ENCODE assay signal across 2 cellular contexts in genomic region chr19:14462401-14462800, GRCh38. TPM values are rescaled to one million over a fixed set of nuclear protein-coding genes. Genes with fewer than 3 reads are reported as not detected.
"Had no signal": no experiment of that assay in that cellular context is flagged by ENCODE, and none has a peak within 500 bp of the region (broad histone marks: within the 10 kb centered on the region; RNA-seq: fewer than 3 reads in every experiment).

No MANE protein-coding gene starts in this region.

RNA-seq across cellular contexts. Expression of gene PTGER1, which starts 12.8 kb away (rescaled TPM):
- total RNA-seq: GM23338, HT-29 had no signal
